ENCODE assay signal across 12 cellular contexts in genomic region chr2:9332853-9333245, GRCh38.
"Had no signal": no experiment of that assay in that cellular context is flagged by ENCODE, and none has a peak within 500 bp of the region (broad histone marks: within the 10 kb centered on the region; RNA-seq: fewer than 3 reads in every experiment).

No MANE protein-coding gene starts in this region.

- H3K36me3 Mint-ChIP-seq: immature natural killer cell had no signal

- DNase-seq: activated CD4-positive, alpha-beta T cell treated with anti-CD3 and anti-CD28 coated beads, Interleukin-2, amount 50 U/mL, for 1 hour; activated CD4-positive, CD25-positive, alpha-beta regulatory T cell; activated naive CD4-positive, alpha-beta T cell treated with anti-CD3 and anti-CD28 coated beads, Interleukin-2, amount 50 U/mL, for 16 hours; cerebellar nuclear complex; immature natural killer cell; retina had no signal

- H3K4me1 Mint-ChIP-seq: immature natural killer cell had no signal

- H2AFZ ChIP-seq: parathyroid adenoma had no signal

- FAIRE-seq: TTC549 had no signal

- H3K27ac ChIP-seq: adrenal gland, parathyroid adenoma had no signal

- H3K27me3 ChIP-seq: adrenal gland had no signal

- H3K79me2 ChIP-seq: parathyroid adenoma had no signal

- H3K4me3 Mint-ChIP-seq: brain, immature natural killer cell, neural crest cell had no signal

- H3K9me3 ChIP-seq: adrenal gland had no signal

- H3K4me3 ChIP-seq: adrenal gland, lung had no signal

- H3K9me3 Mint-ChIP-seq: brain, immature natural killer cell, neural crest cell had no signal

- H3K36me3 ChIP-seq: adrenal gland had no signal

- H3K9ac ChIP-seq: parathyroid adenoma had no signal
